15 cellular contexts compared by ENCODE assay signal in genomic region chr17:47220531-47220999, GRCh38. TPM values are rescaled to one million over a fixed set of nuclear protein-coding genes. Genes with fewer than 3 reads are reported as not detected.
DNase-seq lines count a peak whose midpoint lies in the region; ATAC-seq, FAIRE-seq and TF ChIP-seq lines count a peak whose summit lies in the region.
"Had no signal": no experiment of that assay in that cellular context is flagged by ENCODE, and none has a peak within 500 bp of the region (broad histone marks: within the 10 kb centered on the region; RNA-seq: fewer than 3 reads in every experiment).

No MANE protein-coding gene starts in this region.

- peaks cover 0 to 1% of the 10 kb centered on the region in 2 donors for H3K36me3 Mint-ChIP-seq in activated T-cell treated with anti-CD3 and anti-CD28 coated beads, Interleukin-2, amount 50 U/mL, for 72 hours (ENCODE audit: insufficient read depth in 2 of 2)
- H3K36me3 Mint-ChIP-seq in astrocyte (ENCODE audit: low read depth, unreplicated experiment) (peaks cover 18% of the 10 kb centered on the region), neural crest cell (ENCODE audit: low read depth) (no peaks in the 10 kb centered on the region)

- H3K36me3 ChIP-seq in astrocyte (ENCODE audit: insufficient read depth, low read length), result no peaks in the 10 kb centered on the region
- H3K36me3 ChIP-seq: upper lobe of left lung had no signal

- H3K27me3 ChIP-seq in astrocyte (ENCODE audit: insufficient read depth, low read length), result no peaks in the 10 kb centered on the region
- H3K27me3 ChIP-seq: upper lobe of left lung had no signal

- no peak overlapping the region for H2AFZ ChIP-seq in astrocyte (ENCODE audit: low read depth, low read length)

- H3K27ac Mint-ChIP-seq in activated T-cell treated with anti-CD3 and anti-CD28 coated beads, Interleukin-2, amount 50 U/mL, for 72 hours, result peak overlapping the region; percentile 2
- H3K27ac Mint-ChIP-seq in astrocyte (ENCODE audit: unreplicated experiment) (peak overlapping the region; percentile 23), neural crest cell (ENCODE audit: unreplicated experiment) (peak overlapping the region; percentile 4)
- H3K27ac Mint-ChIP-seq: WTC11 had no signal

- no peak overlapping the region for H3K27ac ChIP-seq in astrocyte (ENCODE audit: low read depth, low read length)
- H3K27ac ChIP-seq: upper lobe of left lung had no signal

- H3K4me2 ChIP-seq in astrocyte (ENCODE audit: low read length), result peak overlapping the region; percentile 7

- FAIRE-seq in astrocyte (lab: Jason Lieb, UNC), result no peak

- peak; percentile 91 to 92 for ATAC-seq in activated T-cell treated with anti-CD3 and anti-CD28 coated beads, Interleukin-2, amount 50 U/mL, for 72 hours (replicated peaks in 1 of 2)
- ATAC-seq in esophagus mucosa (no peak), HG02981 (IDR thresholded peaks at IDR 0.05; ENCODE audit: unreplicated experiment) (no peak)
- ATAC-seq: WTC11 had no signal

- no peaks in the 10 kb centered on the region for H3K9me3 ChIP-seq in astrocyte (ENCODE audit: insufficient read depth, low read depth, low read length)
- H3K9me3 ChIP-seq: upper lobe of left lung had no signal

- no peaks in the 10 kb centered on the region for H3K79me2 ChIP-seq in astrocyte (ENCODE audit: insufficient read depth, low read length)

- no peaks in the 10 kb centered on the region for H4K20me1 ChIP-seq in astrocyte (ENCODE audit: insufficient read depth, low read length)

- peak overlapping the region; percentile 6 to 37 for H3K4me3 Mint-ChIP-seq in activated T-cell treated with anti-CD3 and anti-CD28 coated beads, Interleukin-2, amount 50 U/mL, for 72 hours
- H3K4me3 Mint-ChIP-seq in astrocyte (ENCODE audit: unreplicated experiment) (no peak overlapping the region), neural crest cell (no peak overlapping the region)
- H3K4me3 Mint-ChIP-seq: WTC11 had no signal

- H3K9ac ChIP-seq in astrocyte (ENCODE audit: low read length), result no peak overlapping the region

- H3K27me3 Mint-ChIP-seq in activated T-cell treated with anti-CD3 and anti-CD28 coated beads, Interleukin-2, amount 50 U/mL, for 72 hours (ENCODE audit: low read depth), result peaks cover 5% of the 10 kb centered on the region
- H3K27me3 Mint-ChIP-seq in astrocyte (ENCODE audit: low read depth, unreplicated experiment) (peaks cover 19% of the 10 kb centered on the region), neural crest cell (ENCODE audit: low read depth) (peaks cover 2% of the 10 kb centered on the region)

- H3K4me1 ChIP-seq in astrocyte (ENCODE audit: insufficient read depth, low read length), result peaks cover 16% of the 10 kb centered on the region

- DNase-seq in activated T-cell treated with anti-CD3 and anti-CD28 coated beads, Interleukin-2, amount 50 U/mL, for 72 hours, result peak; percentile 20 to 25
- no peak for DNase-seq in activated T-cell treated with anti-CD3 and anti-CD28 coated beads for 4 hours
- peak; percentile 51 for DNase-seq in Jurkat, Clone E6-1 (ENCODE audit: low read depth, low spot score)
- no peak for DNase-seq in astrocyte (ENCODE audit: low read depth)
- no peak for DNase-seq in neural crest cell (ENCODE audit: low read depth, low spot score)
- DNase-seq in 8988T, result no peak
- DNase-seq: anterior cingulate cortex, Karpas-422, NCI-H524, SHP77 had no signal

- peaks cover 0 to 3% of the 10 kb centered on the region in 2 donors for H3K9me3 Mint-ChIP-seq in activated T-cell treated with anti-CD3 and anti-CD28 coated beads, Interleukin-2, amount 50 U/mL, for 72 hours
- H3K9me3 Mint-ChIP-seq in astrocyte (ENCODE audit: unreplicated experiment), result peaks cover 18% of the 10 kb centered on the region
- peaks cover 6% of the 10 kb centered on the region for H3K9me3 Mint-ChIP-seq in neural crest cell

- no peak for TF ChIP-seq CTCF in astrocyte (IDR thresholded peaks at IDR 0.05; ENCODE audit: insufficient read depth, low read depth, low read length)
- TF ChIP-seq CTCF in neural crest cell (conservative IDR thresholded peaks at IDR 0.05), result no peak

- H3K4me3 ChIP-seq in Jurkat, Clone E6-1 (ENCODE audit: low read length), result no peak overlapping the region
- no peak overlapping the region for H3K4me3 ChIP-seq in astrocyte (ENCODE audit: insufficient read depth, low read depth, low read length)
- H3K4me3 ChIP-seq: upper lobe of left lung had no signal

- peaks cover 38% of the 10 kb centered on the region for H3K4me1 Mint-ChIP-seq in activated T-cell treated with anti-CD3 and anti-CD28 coated beads, Interleukin-2, amount 50 U/mL, for 72 hours (ENCODE audit: low read depth)
- H3K4me1 Mint-ChIP-seq in astrocyte (ENCODE audit: low read depth, unreplicated experiment) (peaks cover 21% of the 10 kb centered on the region), neural crest cell (peaks cover 5% of the 10 kb centered on the region)

RNA-seq across cellular contexts. Expression of gene MYL4, which starts 11.4 kb away (rescaled TPM):
- not detected for total RNA-seq in activated T-cell treated with anti-CD3 and anti-CD28 coated beads, Interleukin-2, amount 50 U/mL, for 72 hours
- polyA plus RNA-seq in Jurkat, Clone E6-1 (2012; ENCODE audit: insufficient read depth, insufficient read length), result 1.0 TPM
- total RNA-seq in astrocyte (22.7 and 38.5 TPM in 2 replicates), neural crest cell (not detected in 2 replicates), esophagus mucosa (not detected)
- total RNA-seq: mononuclear cell had no signal

RNA-seq across cellular contexts. Expression of gene CDC27, which starts 31.5 kb away (rescaled TPM):
- 100 to 1,000 TPM; 124 to 146 TPM for total RNA-seq in activated T-cell treated with anti-CD3 and anti-CD28 coated beads, Interleukin-2, amount 50 U/mL, for 72 hours
- 75.7 TPM for polyA plus RNA-seq in Jurkat, Clone E6-1 (2012; ENCODE audit: insufficient read depth, insufficient read length)
- total RNA-seq in astrocyte, result 137 and 151 TPM in 2 replicates
- total RNA-seq in neural crest cell, result 125 and 150 TPM in 2 replicates
- total RNA-seq in esophagus mucosa, result 50.6 TPM

RNA-seq across cellular contexts. Expression of gene ITGB3, which starts 33.1 kb away (rescaled TPM):
- total RNA-seq in activated T-cell treated with anti-CD3 and anti-CD28 coated beads, Interleukin-2, amount 50 U/mL, for 72 hours, result not detected
- polyA plus RNA-seq in Jurkat, Clone E6-1 (2012; ENCODE audit: insufficient read depth, insufficient read length), result 1.8 TPM
- total RNA-seq in astrocyte, result 44.0 and 59.2 TPM in 2 replicates
- 0.09 and 0.11 TPM in 2 replicates for total RNA-seq in neural crest cell
- 1.7 TPM for total RNA-seq in esophagus mucosa

Comparison
In these comparisons a context has a peak if more than half of its experiments do, and no peak if none do; other contexts are left out.
1. DNase-seq: peak in activated T-cell treated with anti-CD3 and anti-CD28 coated beads, Interleukin-2, amount 50 U/mL, for 72 hours (2 of 2) and Jurkat, Clone E6-1 (single experiment); none in activated T-cell treated with anti-CD3 and anti-CD28 coated beads for 4 hours (single experiment), astrocyte (single experiment), neural crest cell (single experiment) and 8988T (single experiment).
2. ATAC-seq: peak in activated T-cell treated with anti-CD3 and anti-CD28 coated beads, Interleukin-2, amount 50 U/mL, for 72 hours (2 of 2); none in esophagus mucosa (single experiment) and HG02981 (single experiment).
3. H3K4me3 Mint-ChIP-seq: peak in activated T-cell treated with anti-CD3 and anti-CD28 coated beads, Interleukin-2, amount 50 U/mL, for 72 hours (2 of 2); none in astrocyte (single experiment) and neural crest cell (single experiment).
4. RNA of gene MYL4, which starts 11.4 kb away (total RNA-seq): 22.7 to 38.5 TPM in astrocyte; not detected in neural crest cell, not detected in activated T-cell treated with anti-CD3 and anti-CD28 coated beads, Interleukin-2, amount 50 U/mL, for 72 hours and not detected in esophagus mucosa (single experiment); every median in the first group is over 10 times any median in the second.
5. RNA of gene ITGB3, which starts 33.1 kb away (total RNA-seq): 44.0 to 59.2 TPM in astrocyte; 1.7 TPM in esophagus mucosa (single experiment), 0.09 to 0.11 TPM in neural crest cell and not detected in activated T-cell treated with anti-CD3 and anti-CD28 coated beads, Interleukin-2, amount 50 U/mL, for 72 hours; every median in the first group is over 10 times any median in the second.
6. Peak in every context shown above with its lines, with median percentiles within 50 percentile points of each other: H3K27ac Mint-ChIP-seq.